Comparison of ENCODE assay signal across 8 cellular contexts in the genomic region with DNA sequence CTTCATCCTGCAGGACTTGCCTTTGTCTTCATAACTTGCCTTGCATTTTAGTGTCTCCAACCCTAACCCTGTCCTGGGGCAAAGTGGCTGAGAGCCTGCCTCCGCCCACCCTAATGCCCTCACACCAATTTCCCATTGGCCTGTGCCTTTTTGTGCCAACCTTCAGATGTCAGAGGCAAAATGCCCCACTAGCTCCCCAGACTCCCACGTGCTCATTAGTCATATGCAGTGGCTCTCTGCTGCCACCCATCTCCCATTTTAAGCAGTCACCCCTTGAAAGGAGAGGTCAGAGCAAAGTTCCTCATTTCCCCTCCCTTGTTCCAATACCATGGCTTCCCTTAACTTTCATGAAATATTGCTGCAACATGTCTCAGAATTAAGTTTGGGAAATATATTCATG.
DNase-seq lines count a peak whose midpoint lies in the region; ATAC-seq and TF ChIP-seq lines count a peak whose summit lies in the region.

No MANE protein-coding gene starts in this region.

- H3K4me1 Mint-ChIP-seq in chondrocyte (ENCODE audit: low read depth) = no peaks in the 10 kb centered on the region

- no peaks in the 10 kb centered on the region for H3K27me3 Mint-ChIP-seq in chondrocyte (ENCODE audit: low read depth)

- peaks cover 5% of the 10 kb centered on the region for H3K9me3 Mint-ChIP-seq in chondrocyte (ENCODE audit: low read depth)

- H3K27ac Mint-ChIP-seq in chondrocyte (ENCODE audit: unreplicated experiment) = no peak overlapping the region

- in situ Hi-C loops in G401 (cut with HindIII; ENCODE audit: low sequenced_read_pairs) = no loop called here

- peak; percentile 15 for DNase-seq in GDM1 (lab: John Stamatoyannopoulos, UW)
- peak; percentile 29 for DNase-seq in NCI-H226
- DNase-seq in chondrocyte (ENCODE audit: low spot score) = no peak
- no peak for DNase-seq in amygdala (lab: John Stamatoyannopoulos, UW)
- DNase-seq in G401 (ENCODE audit: low spot score) = no peak
- no peak for DNase-seq in T1000 (lab: John Stamatoyannopoulos, UW)
- DNase-seq in activated CD4-positive, CD25-positive, alpha-beta regulatory T cell treated with anti-CD3 and anti-CD28 coated beads, Interleukin-2, amount 50 U/mL, for 72 hours = no peak

- H3K36me3 Mint-ChIP-seq in chondrocyte (ENCODE audit: low read depth) = no peaks in the 10 kb centered on the region

- ATAC-seq in GM21619 (IDR thresholded peaks at IDR 0.05; ENCODE audit: unreplicated experiment) = peak; percentile 64

- TF ChIP-seq CTCF in chondrocyte (IDR thresholded peaks at IDR 0.05) = peak; percentile 24

- H3K4me3 Mint-ChIP-seq in chondrocyte (ENCODE audit: unreplicated experiment) = no peak overlapping the region

Comparison
In these comparisons a context has a peak if more than half of its experiments do, and no peak if none do; other contexts are left out.
1. DNase-seq: peak in GDM1 (single experiment) and NCI-H226 (single experiment); none in chondrocyte (single experiment), amygdala (0 of 56), G401 (single experiment), T1000 (single experiment) and activated CD4-positive, CD25-positive, alpha-beta regulatory T cell treated with anti-CD3 and anti-CD28 coated beads, Interleukin-2, amount 50 U/mL, for 72 hours (single experiment).